10 cellular contexts compared by ENCODE assay signal in genomic region chr11:352456-353180, GRCh38. TPM values are rescaled to one million over a fixed set of nuclear protein-coding genes. Genes with fewer than 3 reads are reported as not detected.
DNase-seq lines count a peak whose midpoint lies in the region; ATAC-seq and TF ChIP-seq lines count a peak whose summit lies in the region.
"Had no signal": no experiment of that assay in that cellular context is flagged by ENCODE, and none has a peak within 500 bp of the region (broad histone marks: within the 10 kb centered on the region; RNA-seq: fewer than 3 reads in every experiment).

No MANE protein-coding gene starts in this region.

- peak overlapping the region; percentile 21 for H3K27ac Mint-ChIP-seq in activated CD4-positive, alpha-beta memory T cell treated with anti-CD3 and anti-CD28 coated beads for 36 hours
- no peak overlapping the region for H3K27ac Mint-ChIP-seq in activated CD4-positive, alpha-beta memory T cell treated with anti-CD3 and anti-CD28 coated beads, Interleukin-2, amount 10 ng/mL, durations not matched to agents 7 days and 5 days
- H3K27ac Mint-ChIP-seq: stimulated activated effector memory CD8-positive, alpha-beta T cell treated with anti-CD3 and anti-CD28 coated beads, Interleukin-12 subunit alpha, Interleukin-12 subunit beta, amount 100 ng/mL, for 72 hours had no signal

- TF ChIP-seq CTCF in body of pancreas (IDR thresholded peaks at IDR 0.05) (no peak), testis (IDR thresholded peaks at IDR 0.05) (no peak)

- WGBS in body of pancreas, 2 donors = 92% methylated on average over 12 of the region's 12 CpGs
- 86 to 91% methylated on average over 12 of the region's 12 CpGs for WGBS in testis, 2 donors

- peaks cover 31% of the 10 kb centered on the region for H3K4me1 ChIP-seq in body of pancreas
- peaks cover 26% of the 10 kb centered on the region for H3K4me1 ChIP-seq in muscle layer of colon (ENCODE audit: insufficient read depth, low read length)
- peaks cover 28% of the 10 kb centered on the region for H3K4me1 ChIP-seq in testis

- TF ChIP-seq POLR2A in body of pancreas (IDR thresholded peaks at IDR 0.05) (no peak), testis (IDR thresholded peaks at IDR 0.05) (no peak)

- ATAC-seq in body of pancreas = no peak
- ATAC-seq: activated CD4-positive, CD25-positive, alpha-beta regulatory T cell treated with anti-CD3 and anti-CD28 coated beads, Interleukin-2, amount 50 U/mL, for 24 hours; stimulated activated effector memory CD8-positive, alpha-beta T cell treated with anti-CD3 and anti-CD28 coated beads, Interleukin-12 subunit alpha, Interleukin-12 subunit beta, amount 100 ng/mL, for 72 hours had no signal

- H3K9me3 Mint-ChIP-seq in activated CD4-positive, alpha-beta memory T cell treated with anti-CD3 and anti-CD28 coated beads for 36 hours = no peaks in the 10 kb centered on the region
- H3K9me3 Mint-ChIP-seq in activated CD4-positive, alpha-beta memory T cell treated with anti-CD3 and anti-CD28 coated beads, Interleukin-2, amount 10 ng/mL, durations not matched to agents 7 days and 5 days = no peaks in the 10 kb centered on the region
- H3K9me3 Mint-ChIP-seq: stimulated activated effector memory CD8-positive, alpha-beta T cell treated with anti-CD3 and anti-CD28 coated beads, Interleukin-12 subunit alpha, Interleukin-12 subunit beta, amount 100 ng/mL, for 72 hours had no signal

- H3K4me1 Mint-ChIP-seq in activated CD4-positive, alpha-beta memory T cell treated with anti-CD3 and anti-CD28 coated beads for 36 hours (ENCODE audit: low read depth) = peaks cover 33% of the 10 kb centered on the region
- H3K4me1 Mint-ChIP-seq in activated CD4-positive, alpha-beta memory T cell treated with anti-CD3 and anti-CD28 coated beads, Interleukin-2, amount 10 ng/mL, durations not matched to agents 7 days and 5 days = peaks cover 43% of the 10 kb centered on the region

- no peak overlapping the region for H3K4me3 Mint-ChIP-seq in activated CD4-positive, alpha-beta memory T cell treated with anti-CD3 and anti-CD28 coated beads for 36 hours
- no peak overlapping the region for H3K4me3 Mint-ChIP-seq in activated CD4-positive, alpha-beta memory T cell treated with anti-CD3 and anti-CD28 coated beads, Interleukin-2, amount 10 ng/mL, durations not matched to agents 7 days and 5 days
- H3K4me3 Mint-ChIP-seq: stimulated activated effector memory CD8-positive, alpha-beta T cell treated with anti-CD3 and anti-CD28 coated beads, Interleukin-12 subunit alpha, Interleukin-12 subunit beta, amount 100 ng/mL, for 72 hours had no signal

- POLR2A ChIA-PET in activated CD4-positive, alpha-beta memory T cell treated with anti-CD3 and anti-CD28 coated beads for 36 hours (lab: Charles Lee) = no interaction called here
- POLR2A ChIA-PET in activated CD4-positive, alpha-beta memory T cell treated with anti-CD3 and anti-CD28 coated beads, Interleukin-2, amount 10 ng/mL, durations not matched to agents 7 days and 5 days (lab: Charles Lee) = interaction anchor here (1.3 to 1.4 kb wide), 2 partner anchors 37 kb away, joined by 3 to 4 read pairs; no protein-coding TSS in a partner anchor

- CTCF ChIA-PET in activated CD4-positive, alpha-beta memory T cell treated with anti-CD3 and anti-CD28 coated beads for 36 hours (lab: Charles Lee) = interaction anchor here (1.0 to 1.5 kb wide), 3 partner anchors 12 to 25 kb away, joined by 3 to 5 read pairs (median 4); no protein-coding TSS in a partner anchor
- CTCF ChIA-PET in activated CD4-positive, alpha-beta memory T cell treated with anti-CD3 and anti-CD28 coated beads, Interleukin-2, amount 10 ng/mL, durations not matched to agents 7 days and 5 days (lab: Charles Lee) = interaction anchor here (1.0 to 1.8 kb wide), 3 partner anchors 14 to 102 kb away, joined by 4 to 6 read pairs (median 5); no protein-coding TSS in a partner anchor

- peak overlapping the region; percentile 31 for H3K9ac ChIP-seq in muscle layer of colon (ENCODE audit: low read length)

- H3K4me3 ChIP-seq in body of pancreas (no peak overlapping the region), muscle layer of colon (ENCODE audit: low read depth in 1 of 2, low read length in 2 of 2) (no peak overlapping the region), testis (no peak overlapping the region)

- H3K36me3 Mint-ChIP-seq in activated CD4-positive, alpha-beta memory T cell treated with anti-CD3 and anti-CD28 coated beads for 36 hours = peaks cover 1% of the 10 kb centered on the region
- no peaks in the 10 kb centered on the region for H3K36me3 Mint-ChIP-seq in activated CD4-positive, alpha-beta memory T cell treated with anti-CD3 and anti-CD28 coated beads, Interleukin-2, amount 10 ng/mL, durations not matched to agents 7 days and 5 days (ENCODE audit: low read depth)

- intact Hi-C loops in activated CD4-positive, alpha-beta memory T cell treated with anti-CD3 and anti-CD28 coated beads for 36 hours (cut with micrococcal nuclease) = no loop called here
- intact Hi-C loops in body of pancreas (cut with DNase I) = no loop called here
- intact Hi-C loops in testis (cut with DNase I; ENCODE audit: low total_unique reads) = loop anchor here (10.0 kb wide), 1 partner anchor 58 kb away; the partner anchor contains the start of gene IFITM5

- H3K27me3 ChIP-seq in body of pancreas = no peaks in the 10 kb centered on the region
- H3K27me3 ChIP-seq in muscle layer of colon (ENCODE audit: control insufficient read depth in 1 of 2, insufficient read depth in 2 of 2, low read length in 2 of 2) = no peaks in the 10 kb centered on the region
- H3K27me3 ChIP-seq in testis = no peaks in the 10 kb centered on the region

- H3K27ac ChIP-seq in body of pancreas (peak overlapping the region; percentile 78 to 97 (median 93)), muscle layer of colon (ENCODE audit: low read depth, low read length) (peak overlapping the region; percentile 94), testis (peak overlapping the region; percentile 80 to 99)

- no peaks in the 10 kb centered on the region for H3K27me3 Mint-ChIP-seq in activated CD4-positive, alpha-beta memory T cell treated with anti-CD3 and anti-CD28 coated beads for 36 hours
- peaks cover 10% of the 10 kb centered on the region for H3K27me3 Mint-ChIP-seq in activated CD4-positive, alpha-beta memory T cell treated with anti-CD3 and anti-CD28 coated beads, Interleukin-2, amount 10 ng/mL, durations not matched to agents 7 days and 5 days

- DNase-seq in activated CD4-positive, alpha-beta memory T cell treated with anti-CD3 and anti-CD28 coated beads for 36 hours = no peak
- DNase-seq in activated CD4-positive, alpha-beta memory T cell treated with anti-CD3 and anti-CD28 coated beads, Interleukin-2, amount 10 ng/mL, durations not matched to agents 7 days and 5 days = no peak
- DNase-seq in body of pancreas = no peak
- DNase-seq in testis = no peak
- DNase-seq in stimulated activated CD8-positive, alpha-beta memory T cell treated with anti-CD3 and anti-CD28 coated beads, Interleukin-4, amount 100 ng/mL, for 48 hours = no peak
- DNase-seq in NCI-H510A treated with DMSO at 0.1 percent for 48 hours (lab: John Stamatoyannopoulos, UW) = no peak
- no peak for DNase-seq in activated CD4-positive, alpha-beta T cell treated with anti-CD3 and anti-CD28 coated beads, Interleukin-2, amount 50 U/mL, for 48 hours

- H3K9me3 ChIP-seq in body of pancreas (no peaks in the 10 kb centered on the region), muscle layer of colon (ENCODE audit: low read length) (no peaks in the 10 kb centered on the region), testis (no peaks in the 10 kb centered on the region)

- H3K36me3 ChIP-seq in body of pancreas (replicated peaks in 1 of 2; ENCODE audit: insufficient read depth in 1 of 2, low read depth in 2 of 2) = no peaks in the 10 kb centered on the region
- H3K36me3 ChIP-seq in muscle layer of colon (ENCODE audit: insufficient read depth, low read length) = no peaks in the 10 kb centered on the region
- H3K36me3 ChIP-seq in testis (ENCODE audit: low read depth, missing control alignments) = no peaks in the 10 kb centered on the region

RNA-seq across cellular contexts. Expression of gene B4GALNT4, which starts 16.7 kb away (rescaled TPM):
- 1 to 10 TPM; 2.1 to 4.0 TPM for total RNA-seq in activated CD4-positive, alpha-beta memory T cell treated with anti-CD3 and anti-CD28 coated beads for 36 hours
- total RNA-seq in activated CD4-positive, alpha-beta memory T cell treated with anti-CD3 and anti-CD28 coated beads, Interleukin-2, amount 10 ng/mL, durations not matched to agents 7 days and 5 days = under 1 TPM; 0.23 to 0.53 TPM
- total RNA-seq in body of pancreas (1 to 10 TPM in 1 of 2 donors, not detected in 1; 2.1 TPM), testis (10 to 100 TPM in 1 of 2 donors, 1 to 10 TPM in 1; 7.2 to 10.1 TPM)
- polyA plus RNA-seq in testis (ENCODE audit: insufficient read depth, low read depth, low replicate concordance) = 4.3 TPM

RNA-seq across cellular contexts. Expression of gene IFITM3, which starts 32.0 kb away (rescaled TPM):
- 10 to 100 TPM; 25.6 TPM for total RNA-seq in activated CD4-positive, alpha-beta memory T cell treated with anti-CD3 and anti-CD28 coated beads for 36 hours
- 10 to 100 TPM; 52.3 to 58.8 TPM for total RNA-seq in activated CD4-positive, alpha-beta memory T cell treated with anti-CD3 and anti-CD28 coated beads, Interleukin-2, amount 10 ng/mL, durations not matched to agents 7 days and 5 days
- 10 to 100 TPM; 51.4 to 59.7 TPM for total RNA-seq in body of pancreas
- total RNA-seq in testis = 100 to 1,000 TPM; 256 to 459 TPM
- polyA plus RNA-seq in testis (ENCODE audit: insufficient read depth, low read depth, low replicate concordance) = 717 TPM

RNA-seq across cellular contexts. Expression of gene IFITM1, which starts 38.8 kb away (rescaled TPM):
- total RNA-seq in activated CD4-positive, alpha-beta memory T cell treated with anti-CD3 and anti-CD28 coated beads for 36 hours = 100 to 1,000 TPM; 195 to 200 TPM
- 1,000 to 10,000 TPM; 1,010 to 1,055 TPM for total RNA-seq in activated CD4-positive, alpha-beta memory T cell treated with anti-CD3 and anti-CD28 coated beads, Interleukin-2, amount 10 ng/mL, durations not matched to agents 7 days and 5 days
- total RNA-seq in body of pancreas = 10 to 100 TPM; 31.0 to 39.7 TPM
- 10 to 100 TPM; 63.1 to 93.3 TPM for total RNA-seq in testis
- polyA plus RNA-seq in testis (ENCODE audit: insufficient read depth, low read depth, low replicate concordance) = 146 TPM

RNA-seq across cellular contexts. Expression of gene PKP3, which starts 41.4 kb away (rescaled TPM):
- total RNA-seq in activated CD4-positive, alpha-beta memory T cell treated with anti-CD3 and anti-CD28 coated beads for 36 hours = under 1 TPM in 1 of 2 experiments, not detected in 1; 0.40 TPM
- not detected for total RNA-seq in activated CD4-positive, alpha-beta memory T cell treated with anti-CD3 and anti-CD28 coated beads, Interleukin-2, amount 10 ng/mL, durations not matched to agents 7 days and 5 days
- total RNA-seq in body of pancreas (10 to 100 TPM; 46.2 to 48.8 TPM), testis (1 to 10 TPM; 1.6 to 3.1 TPM)
- polyA plus RNA-seq in testis (ENCODE audit: insufficient read depth, low read depth, low replicate concordance) = 1.2 TPM

RNA-seq across cellular contexts. Expression of gene IFITM2, which starts 45.0 kb away (rescaled TPM):
- 100 to 1,000 TPM; 525 to 561 TPM for total RNA-seq in activated CD4-positive, alpha-beta memory T cell treated with anti-CD3 and anti-CD28 coated beads for 36 hours
- 1,000 to 10,000 TPM; 1,637 to 1,643 TPM for total RNA-seq in activated CD4-positive, alpha-beta memory T cell treated with anti-CD3 and anti-CD28 coated beads, Interleukin-2, amount 10 ng/mL, durations not matched to agents 7 days and 5 days
- total RNA-seq in body of pancreas (10 to 100 TPM; 31.0 to 90.3 TPM), testis (100 to 1,000 TPM; 119 to 169 TPM)
- polyA plus RNA-seq in testis (ENCODE audit: insufficient read depth, low read depth, low replicate concordance) = 283 TPM

Comparison
In these comparisons a context has a peak if more than half of its experiments do, and no peak if none do; other contexts are left out.
1. RNA of gene IFITM1, which starts 38.8 kb away (total RNA-seq): 1,010 to 1,055 TPM in activated CD4-positive, alpha-beta memory T cell treated with anti-CD3 and anti-CD28 coated beads, Interleukin-2, amount 10 ng/mL, durations not matched to agents 7 days and 5 days; 195 to 200 TPM in activated CD4-positive, alpha-beta memory T cell treated with anti-CD3 and anti-CD28 coated beads for 36 hours, 63.1 to 93.3 TPM in testis and 31.0 to 39.7 TPM in body of pancreas; every median in the first group is over 4 times any median in the second.
2. RNA of gene IFITM3, which starts 32.0 kb away (total RNA-seq): 256 to 459 TPM in testis; 51.4 to 59.7 TPM in body of pancreas, 52.3 to 58.8 TPM in activated CD4-positive, alpha-beta memory T cell treated with anti-CD3 and anti-CD28 coated beads, Interleukin-2, amount 10 ng/mL, durations not matched to agents 7 days and 5 days and 25.6 TPM in activated CD4-positive, alpha-beta memory T cell treated with anti-CD3 and anti-CD28 coated beads for 36 hours; every median in the first group is over 4 times any median in the second.
3. Peak in every context shown above with its lines, with median percentiles within 50 percentile points of each other: H3K27ac ChIP-seq.